In the genomic region with DNA sequence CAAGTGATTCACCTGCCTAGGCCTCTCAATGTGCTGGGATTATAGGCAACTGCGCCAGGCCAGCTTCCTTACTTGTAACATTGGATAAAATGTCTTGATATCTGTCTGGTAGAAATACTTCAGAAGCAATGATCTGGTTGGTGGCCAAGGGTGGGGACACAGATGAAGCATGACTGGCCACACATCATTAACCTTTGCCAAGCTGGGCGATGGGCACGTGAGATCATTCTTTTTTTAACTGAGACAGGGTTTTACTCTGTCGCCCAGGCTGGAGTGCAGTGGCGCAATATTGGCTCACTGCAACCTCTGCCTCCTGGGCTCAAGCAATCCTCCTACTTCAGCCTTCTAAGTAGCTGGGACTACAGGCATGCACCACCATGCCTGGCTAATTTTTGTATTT, we compare ENCODE assay signal across 13 cellular contexts.
"Had no signal": no experiment of that assay in that cellular context is flagged by ENCODE, and none has a peak within 500 bp of the region (broad histone marks: within the 10 kb centered on the region; RNA-seq: fewer than 3 reads in every experiment).

No MANE protein-coding gene starts in this region.

- H3K36me3 ChIP-seq: WERI-Rb-1 had no signal

- H3K27ac ChIP-seq: left ventricle myocardium inferior, skin epidermis, tibial nerve, WERI-Rb-1 had no signal

- H3K4me1 ChIP-seq: left ventricle myocardium inferior, tibial nerve had no signal

- DNase-seq: activated CD4-positive, alpha-beta T cell treated with anti-CD3 and anti-CD28 coated beads for 48 hours; activated naive CD4-positive, alpha-beta T cell treated with anti-CD3 and anti-CD28 coated beads, Interleukin-2, amount 50 U/mL, for 16 hours; amniotic stem cell; dermis blood vessel endothelial cell; glutamatergic neuron; immature natural killer cell; left ventricle myocardium inferior; mesenchymal stem cell; T1000; WERI-Rb-1 had no signal

- ATAC-seq: activated T-helper 17 cell treated with anti-CD3 and anti-CD28 coated beads, Interleukin-2, amount 50 U/mL, for 72 hours had no signal

- H3K9me3 ChIP-seq: left ventricle myocardium inferior, tibial nerve had no signal

- H3K27me3 ChIP-seq: tibial nerve had no signal

- H3K4me3 ChIP-seq: left ventricle myocardium inferior, skin epidermis, tibial nerve had no signal
